Comparison of ENCODE assay signal across 9 cellular contexts in the genomic region with DNA sequence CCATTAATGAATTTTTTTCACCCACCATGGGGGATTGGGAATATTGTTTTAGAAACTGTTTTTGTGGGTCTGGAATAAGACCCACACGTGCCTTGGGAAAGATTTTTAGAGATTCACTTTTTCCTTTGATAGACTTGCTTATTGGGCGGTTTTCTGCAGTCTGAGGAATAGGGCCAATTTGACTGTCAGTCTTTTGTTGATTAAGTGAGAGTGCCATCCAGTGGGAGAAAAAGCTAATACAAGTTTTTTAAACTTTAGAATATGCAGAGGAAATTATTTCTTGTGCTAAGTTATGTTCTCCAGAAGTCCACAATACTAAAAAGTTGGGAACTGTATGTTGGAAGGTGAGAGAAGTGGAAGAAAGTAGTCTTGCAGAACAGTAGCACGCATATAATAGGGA. TPM values are rescaled to one million over a fixed set of nuclear protein-coding genes. Genes with fewer than 3 reads are reported as not detected.
DNase-seq lines count a peak whose midpoint lies in the region; ATAC-seq and TF ChIP-seq lines count a peak whose summit lies in the region.
"Had no signal": no experiment of that assay in that cellular context is flagged by ENCODE, and none has a peak within 500 bp of the region (broad histone marks: within the 10 kb centered on the region; RNA-seq: fewer than 3 reads in every experiment).

No MANE protein-coding gene starts in this region.

- CTCF ChIA-PET in AG04449 (lab: Yijun Ruan, JAX): interaction anchor here (0.6 to 2.9 kb wide), 10 partner anchors 11 to 316 kb away, joined by 3 to 15 read pairs (median 4); no protein-coding TSS in a partner anchor

- H3K27me3 ChIP-seq in RWPE2 (ENCODE audit: insufficient read depth, poor library complexity, severe bottlenecking) (no peaks in the 10 kb centered on the region), foreskin keratinocyte (no peaks in the 10 kb centered on the region), gastrocnemius medialis (no peaks in the 10 kb centered on the region)

- H3K4me3 ChIP-seq in AG04449 (ENCODE audit: low read depth, low read length): no peak overlapping the region
- H3K4me3 ChIP-seq in RWPE2 (ENCODE audit: severe bottlenecking): no peak overlapping the region
- no peak overlapping the region for H3K4me3 ChIP-seq in gastrocnemius medialis
- H3K4me3 ChIP-seq: coronary artery had no signal

- H3K4me1 ChIP-seq in RWPE2 (ENCODE audit: insufficient read depth, poor library complexity, severe bottlenecking) (no peaks in the 10 kb centered on the region), foreskin keratinocyte (no peaks in the 10 kb centered on the region), gastrocnemius medialis (no peaks in the 10 kb centered on the region)

- intact Hi-C loops in gastrocnemius medialis (cut with DNase I; ENCODE audit: low total_unique reads): loop anchor here (10.0 kb wide), 1 partner anchor 59 kb away; the partner anchor contains the start of gene PRMT3

- ATAC-seq in GM18909 (IDR thresholded peaks at IDR 0.05; ENCODE audit: poor library complexity, unreplicated experiment): peak; percentile 45
- no peak for ATAC-seq in RWPE2 (ENCODE audit: low read depth)
- peak; percentile 49 for ATAC-seq in foreskin keratinocyte
- ATAC-seq in GM21528 (IDR thresholded peaks at IDR 0.05; ENCODE audit: low FRiP score, unreplicated experiment): no peak
- no peak for ATAC-seq in gastrocnemius medialis

- POLR2A ChIA-PET in AG04449 (lab: Yijun Ruan, JAX): no interaction called here

- no peak overlapping the region for H3K27ac ChIP-seq in RWPE2 (ENCODE audit: poor library complexity, severe bottlenecking)
- no peak overlapping the region for H3K27ac ChIP-seq in foreskin keratinocyte
- no peak overlapping the region for H3K27ac ChIP-seq in gastrocnemius medialis
- H3K27ac ChIP-seq: coronary artery had no signal

- no peak for DNase-seq in AG04449 (ENCODE audit: low read depth, low spot score)
- no peak for DNase-seq in RWPE2 (ENCODE audit: low spot score)
- DNase-seq in foreskin keratinocyte: peak in 1 of 2 donors; percentile 5
- DNase-seq in NCI-H524 treated with DMSO at 0.1 percent for 48 hours (lab: John Stamatoyannopoulos, UW): no peak
- DNase-seq in activated gamma-delta T cell (lab: John Stamatoyannopoulos, UW): no peak
- no peak for DNase-seq in gastrocnemius medialis

- H3K9me3 ChIP-seq in RWPE2 (ENCODE audit: severe bottlenecking) (no peaks in the 10 kb centered on the region), gastrocnemius medialis (no peaks in the 10 kb centered on the region)

- peak; percentile 17 for TF ChIP-seq CTCF in AG04449 (IDR thresholded peaks at IDR 0.05; ENCODE audit: insufficient read depth, low read length, missing control alignments)
- peak; percentile 51 for TF ChIP-seq CTCF in RWPE2 (IDR thresholded peaks at IDR 0.05; ENCODE audit: poor library complexity, severe bottlenecking)
- TF ChIP-seq CTCF in foreskin keratinocyte (conservative IDR thresholded peaks at IDR 0.05): peak; percentile 55
- TF ChIP-seq CTCF in gastrocnemius medialis (IDR thresholded peaks at IDR 0.05 in 4 of 5, conservative IDR thresholded peaks at IDR 0.05 in 1 of 5): no peak

- in situ Hi-C loops in gastrocnemius medialis (cut with MboI; ENCODE audit: low sequenced_read_pairs in 4 of 4): no loop called here

- no peak for TF ChIP-seq POLR2A in gastrocnemius medialis (IDR thresholded peaks at IDR 0.05)

- H3K36me3 ChIP-seq in RWPE2 (ENCODE audit: low read depth) (0 out of 2 replicates have a peak, but pooled peaks cover 3% of the 10 kb centered on the region), gastrocnemius medialis (no peaks in the 10 kb centered on the region)

RNA-seq across cellular contexts. Expression of gene PRMT3, which starts 56.1 kb away (rescaled TPM):
- total RNA-seq in foreskin keratinocyte: 22.4 and 26.5 TPM in 2 replicates
- 10.5 and 12.7 TPM in 2 replicates for polyA plus RNA-seq in foreskin keratinocyte
- 10 to 100 TPM; 14.0 to 20.1 (median 17.0) TPM for total RNA-seq in gastrocnemius medialis

Comparison
In these comparisons a context has a peak if more than half of its experiments do, and no peak if none do; other contexts are left out.
1. CTCF ChIP-seq: peak in AG04449 (single experiment), RWPE2 (single experiment) and foreskin keratinocyte (single experiment); none in gastrocnemius medialis (0 of 5).
2. ATAC-seq: peak in GM18909 (single experiment) and foreskin keratinocyte (single experiment); none in RWPE2 (single experiment), GM21528 (single experiment) and gastrocnemius medialis (0 of 2).